In the genomic region with DNA sequence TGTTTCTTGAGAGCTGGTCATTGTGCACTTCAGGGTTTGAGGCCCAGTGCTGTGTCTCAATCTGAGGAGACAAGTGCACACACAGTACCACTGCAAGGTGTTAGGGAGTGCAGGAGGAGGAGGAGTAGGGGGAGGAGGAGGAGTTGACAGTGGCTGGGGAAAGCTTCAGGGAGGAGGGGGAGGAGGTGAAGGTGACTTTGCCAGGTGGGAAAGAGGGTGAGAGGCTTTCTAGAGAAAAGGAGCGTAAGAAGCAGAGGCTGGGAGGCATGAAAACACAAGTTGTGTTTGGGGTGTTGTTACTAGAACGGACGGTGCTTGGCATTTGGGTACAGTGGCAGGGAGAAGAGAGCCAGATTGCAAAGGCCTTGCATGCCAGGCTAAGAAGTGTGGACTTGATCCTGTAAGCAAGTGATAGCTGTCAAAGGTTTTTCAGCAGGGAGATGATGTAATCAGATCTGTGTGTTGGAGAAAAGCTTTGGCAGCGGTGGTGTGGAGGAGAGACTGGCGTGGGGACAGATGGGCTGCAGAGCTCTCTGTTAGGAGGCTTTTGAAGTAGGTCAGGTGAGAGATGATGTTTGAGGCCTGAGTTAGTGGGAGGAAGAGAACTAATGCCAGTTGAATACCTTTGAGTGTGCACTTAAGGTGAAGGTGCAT, we compare ENCODE assay signal across 1 cellular context.
A peak's percentile ranks its signal among the peaks of the same experiment; 100 is the strongest.
TF ChIP-seq lines count a peak whose summit lies in the region.

No MANE protein-coding gene starts in this region.

TF ChIP-seq in HepG2, 621 proteins besides CTCF, POLR2A, EP300 and RAD21 (continued from another document):
- TF ChIP-seq ZNF263 (CRISPR knock-in tag; IDR thresholded peaks at IDR 0.05) (peak; percentile 90), SMARCC2 (IDR thresholded peaks at IDR 0.05) (no peak), PAWR (CRISPR knock-in tag; IDR thresholded peaks at IDR 0.05; ENCODE audit: borderline replicate concordance) (no peak), ZSCAN20 (CRISPR knock-in tag; IDR thresholded peaks at IDR 0.05; ENCODE audit: borderline replicate concordance) (no peak), ATF7 (IDR thresholded peaks at IDR 0.05) (peak; percentile 52; the same call in 1 of the 2 replicates), ATF7 (CRISPR knock-in tag; IDR thresholded peaks at IDR 0.05) (no peak)
- TF ChIP-seq, protein P1, sequence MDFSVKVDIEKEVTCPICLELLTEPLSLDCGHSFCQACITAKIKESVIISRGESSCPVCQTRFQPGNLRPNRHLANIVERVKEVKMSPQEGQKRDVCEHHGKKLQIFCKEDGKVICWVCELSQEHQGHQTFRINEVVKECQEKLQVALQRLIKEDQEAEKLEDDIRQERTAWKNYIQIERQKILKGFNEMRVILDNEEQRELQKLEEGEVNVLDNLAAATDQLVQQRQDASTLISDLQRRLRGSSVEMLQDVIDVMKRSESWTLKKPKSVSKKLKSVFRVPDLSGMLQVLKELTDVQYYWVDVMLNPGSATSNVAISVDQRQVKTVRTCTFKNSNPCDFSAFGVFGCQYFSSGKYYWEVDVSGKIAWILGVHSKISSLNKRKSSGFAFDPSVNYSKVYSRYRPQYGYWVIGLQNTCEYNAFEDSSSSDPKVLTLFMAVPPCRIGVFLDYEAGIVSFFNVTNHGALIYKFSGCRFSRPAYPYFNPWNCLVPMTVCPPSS (IDR thresholded peaks at IDR 0.05), result no peak
- TF ChIP-seq, protein P2, sequence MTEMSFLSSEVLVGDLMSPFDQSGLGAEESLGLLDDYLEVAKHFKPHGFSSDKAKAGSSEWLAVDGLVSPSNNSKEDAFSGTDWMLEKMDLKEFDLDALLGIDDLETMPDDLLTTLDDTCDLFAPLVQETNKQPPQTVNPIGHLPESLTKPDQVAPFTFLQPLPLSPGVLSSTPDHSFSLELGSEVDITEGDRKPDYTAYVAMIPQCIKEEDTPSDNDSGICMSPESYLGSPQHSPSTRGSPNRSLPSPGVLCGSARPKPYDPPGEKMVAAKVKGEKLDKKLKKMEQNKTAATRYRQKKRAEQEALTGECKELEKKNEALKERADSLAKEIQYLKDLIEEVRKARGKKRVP (CRISPR knock-in tag; IDR thresholded peaks at IDR 0.05), result peak in 1 of 2 experiments; percentile 37; a peak in 1 of 4 replicates
- TF ChIP-seq, protein P3, sequence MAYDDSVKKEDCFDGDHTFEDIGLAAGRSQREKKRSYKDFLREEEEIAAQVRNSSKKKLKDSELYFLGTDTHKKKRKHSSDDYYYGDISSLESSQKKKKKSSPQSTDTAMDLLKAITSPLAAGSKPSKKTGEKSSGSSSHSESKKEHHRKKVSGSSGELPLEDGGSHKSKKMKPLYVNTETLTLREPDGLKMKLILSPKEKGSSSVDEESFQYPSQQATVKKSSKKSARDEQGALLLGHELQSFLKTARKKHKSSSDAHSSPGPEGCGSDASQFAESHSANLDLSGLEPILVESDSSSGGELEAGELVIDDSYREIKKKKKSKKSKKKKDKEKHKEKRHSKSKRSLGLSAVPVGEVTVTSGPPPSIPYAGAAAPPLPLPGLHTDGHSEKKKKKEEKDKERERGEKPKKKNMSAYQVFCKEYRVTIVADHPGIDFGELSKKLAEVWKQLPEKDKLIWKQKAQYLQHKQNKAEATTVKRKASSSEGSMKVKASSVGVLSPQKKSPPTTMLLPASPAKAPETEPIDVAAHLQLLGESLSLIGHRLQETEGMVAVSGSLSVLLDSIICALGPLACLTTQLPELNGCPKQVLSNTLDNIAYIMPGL (CRISPR knock-in tag; IDR thresholded peaks at IDR 0.05; ENCODE audit: borderline replicate concordance in 1 of 2, low read depth in 1 of 2), result no peak
